ENCODE assay signal across 8 cellular contexts in genomic region chr4:73222466-73223257, GRCh38. TPM values are rescaled to one million over a fixed set of nuclear protein-coding genes. Genes with fewer than 3 reads are reported as not detected.
DNase-seq lines count a peak whose midpoint lies in the region; ATAC-seq, FAIRE-seq and TF ChIP-seq lines count a peak whose summit lies in the region.

No MANE protein-coding gene starts in this region.

- POLR2A ChIA-PET in OCI-LY7 (lab: Charles Lee): interaction anchor here (0.6 to 2.1 kb wide), 6 partner anchors 10 to 30 kb away, joined by 3 to 7 read pairs (median 4); no protein-coding TSS in a partner anchor

- no TSS peak for BruUV-seq in OCI-LY7 (replicated peaks; lab: Mats Ljungman, UMichigan)

- peaks cover 10% of the 10 kb centered on the region for H3K4me1 ChIP-seq in ES-I3 (ENCODE audit: insufficient read depth, low read length)
- H3K4me1 ChIP-seq in OCI-LY7 (ENCODE audit: insufficient read depth, low read length, poor library complexity, severe bottlenecking): peaks cover 31% of the 10 kb centered on the region
- H3K4me1 ChIP-seq in osteoblast (ENCODE audit: insufficient read depth, low read length): peaks cover 16% of the 10 kb centered on the region
- H3K4me1 ChIP-seq in aorta (ENCODE audit: control insufficient read depth in 1 of 2, insufficient read depth in 2 of 2, low read length in 2 of 2): no peaks in the 10 kb centered on the region

- peak; percentile 97 for FAIRE-seq in frontal cortex (lab: Jason Lieb, UNC)

- H3K27ac ChIP-seq in OCI-LY7 (ENCODE audit: low read depth, low read length, poor library complexity, severe bottlenecking): peak overlapping the region; percentile 38
- H3K27ac ChIP-seq in osteoblast (ENCODE audit: low read depth, low read length): peak overlapping the region; percentile 88
- H3K27ac ChIP-seq in aorta (ENCODE audit: low read depth in 1 of 2, low read length in 2 of 2): peak overlapping the region in 1 of 2 donors; percentile 87

- peak overlapping the region; percentile 49 for H3K9ac ChIP-seq in ES-I3 (ENCODE audit: low read depth, low read length)

- H3K27me3 ChIP-seq in osteoblast (ENCODE audit: insufficient read depth, low read length) (no peaks in the 10 kb centered on the region), aorta (ENCODE audit: control insufficient read depth in 1 of 2, insufficient read depth in 2 of 2, low read length in 1 of 2) (no peaks in the 10 kb centered on the region)

- ATAC-seq in GM21576 (IDR thresholded peaks at IDR 0.05; ENCODE audit: unreplicated experiment) (peak; percentile 99), aorta (ENCODE audit: low FRiP score) (peak; percentile 98)

- H3K4me3 ChIP-seq in OCI-LY7 (ENCODE audit: low read depth, low read length, poor library complexity, severe bottlenecking) (no peak overlapping the region), osteoblast (ENCODE audit: insufficient read depth, low read length) (peak overlapping the region; percentile 77), aorta (ENCODE audit: low read length in 2 of 2) (peak overlapping the region; percentile 92 to 96)

- peak overlapping the region; percentile 25; the same call in 1 of the 2 replicates for H3K4me2 ChIP-seq in OCI-LY7 (ENCODE audit: low read length)
- peak overlapping the region; percentile 84 for H3K4me2 ChIP-seq in osteoblast (ENCODE audit: insufficient read depth, low read length)

- no peaks in the 10 kb centered on the region for H3K36me3 ChIP-seq in ES-I3 (ENCODE audit: insufficient read depth, low read length)
- peaks cover 60% of the 10 kb centered on the region for H3K36me3 ChIP-seq in OCI-LY7 (ENCODE audit: insufficient read depth, low read length)
- no peaks in the 10 kb centered on the region for H3K36me3 ChIP-seq in osteoblast (ENCODE audit: insufficient read depth, low read length)
- H3K36me3 ChIP-seq in aorta (ENCODE audit: control insufficient read depth in 1 of 2, insufficient read depth in 2 of 2, low read length in 1 of 2): no peaks in the 10 kb centered on the region

- TF ChIP-seq CTCF in OCI-LY7 (conservative IDR thresholded peaks at IDR 0.05; ENCODE audit: low read length) (no peak), osteoblast (IDR thresholded peaks at IDR 0.05; ENCODE audit: extremely low read depth, low read depth, low read length) (no peak)

- WGBS in aorta, 2 donors: 0% methylated on average over 6 of the region's 6 CpGs

- peaks cover 97% of the 10 kb centered on the region for H3K79me2 ChIP-seq in OCI-LY7 (ENCODE audit: insufficient read depth, low read depth, low read length)
- peaks cover 79% of the 10 kb centered on the region for H3K79me2 ChIP-seq in osteoblast (ENCODE audit: insufficient read depth, low read length)

- no peaks in the 10 kb centered on the region for H3K9me2 ChIP-seq in OCI-LY7 (ENCODE audit: insufficient read depth, low read length)

- CTCF ChIA-PET in OCI-LY7 (lab: Charles Lee; ENCODE audit: unreplicated experiment): no interaction called here

- H2AFZ ChIP-seq in OCI-LY7 (ENCODE audit: low read length) (no peak overlapping the region), osteoblast (ENCODE audit: low read length) (peak overlapping the region; percentile 78)

- H3K9me3 ChIP-seq in ES-I3 (ENCODE audit: control insufficient read depth, insufficient read depth, low read length): no peaks in the 10 kb centered on the region
- no peaks in the 10 kb centered on the region for H3K9me3 ChIP-seq in OCI-LY7 (ENCODE audit: low read length)
- H3K9me3 ChIP-seq in osteoblast (ENCODE audit: low read depth, low read length): no peaks in the 10 kb centered on the region
- no peaks in the 10 kb centered on the region for H3K9me3 ChIP-seq in aorta (ENCODE audit: control insufficient read depth, low read length)

- intact Hi-C loops in OCI-LY7 (cut with micrococcal nuclease; ENCODE audit: unreplicated experiment) (no loop called here), aorta (cut with DNase I) (no loop called here)

- DNase-seq in HuH-7 (ENCODE audit: low spot score) (peak; percentile 19), OCI-LY7 (ENCODE audit: low spot score) (peak; percentile 73), frontal cortex (ENCODE audit: low spot score in 2 of 2) (peak; percentile 31 to 60), osteoblast (ENCODE audit: insufficient read length, low spot score, missing footprints) (peak; percentile 91), aorta (peak in 1 of 2 donors; percentile 51)
- peak; percentile 43 for DNase-seq in activated gamma-delta T cell treated with anti-CD3 and anti-CD28 coated beads, Interleukin-2, amount 50 U/mL, for 16 hours (ENCODE audit: low read depth)

- H4K20me1 ChIP-seq in OCI-LY7 (ENCODE audit: insufficient read depth, low read length) (peaks cover 33% of the 10 kb centered on the region), osteoblast (ENCODE audit: insufficient read depth, low read length) (peaks cover 7% of the 10 kb centered on the region)

RNA-seq across cellular contexts. Expression of gene ANKRD17, which starts 35.9 kb away (rescaled TPM):
- 39.4 and 53.0 TPM in 2 replicates for total RNA-seq in OCI-LY7 (2014; rRNA removed; shearing (Covaris generic))
- total RNA-seq in OCI-LY7 (2022): 70.3 and 77.4 TPM in 2 replicates
- 70.5 TPM for total RNA-seq in frontal cortex
- total RNA-seq in osteoblast: 49.9 and 53.0 TPM in 2 replicates
- total RNA-seq in aorta: 10 to 100 TPM; 59.4 to 67.1 TPM
- 10 to 100 TPM in 1 of 2 donors, 1 to 10 TPM in 1; 4.9 to 10.6 TPM for polyA plus RNA-seq in aorta
